35 cellular contexts compared by ENCODE assay signal in genomic region chr19:2810141-2811091, GRCh38. TPM values are rescaled to one million over a fixed set of nuclear protein-coding genes. Genes with fewer than 3 reads are reported as not detected.
A peak's percentile ranks its signal among the peaks of the same experiment; 100 is the strongest.
DNase-seq lines count a peak whose midpoint lies in the region; ATAC-seq, FAIRE-seq and TF ChIP-seq lines count a peak whose summit lies in the region.
"Had no signal": no experiment of that assay in that cellular context is flagged by ENCODE, and none has a peak within 500 bp of the region (broad histone marks: within the 10 kb centered on the region; RNA-seq: fewer than 3 reads in every experiment).

No MANE protein-coding gene starts in this region.

- CTCF ChIA-PET in HEK293 (lab: Yijun Ruan, JAX) = no interaction called here

- H3K9me3 ChIP-seq in HEK293 (ENCODE audit: control insufficient read depth, insufficient read depth, low read depth, low read length) (no peaks in the 10 kb centered on the region), liver (ENCODE audit: control insufficient read depth in 4 of 4, low read length in 3 of 4) (no peaks in the 10 kb centered on the region)
- H3K9me3 ChIP-seq: body of pancreas, Caco-2, esophagus muscularis mucosa, tibial artery had no signal

- no peak for FAIRE-seq in D721Med (lab: Jason Lieb, UNC)
- FAIRE-seq: endometrium, G401.6, H1, HTR-8/SVneo, kidney had no signal

- H3K4me3 ChIP-seq in HEK293 (ENCODE audit: low read depth, low read length) (no peak overlapping the region), liver (ENCODE audit: low read depth in 1 of 3, low read length in 3 of 3) (no peak overlapping the region)
- H3K4me3 ChIP-seq: body of pancreas, esophagus muscularis mucosa, tibial artery had no signal

- WGBS in liver = 96% methylated on average over 58 of the region's 58 CpGs

- TF ChIP-seq RAD21 in liver (IDR thresholded peaks at IDR 0.05) = no peak

- H3K27ac ChIP-seq in HEK293 (ENCODE audit: extremely low read depth, low read depth, low read length) (no peak overlapping the region), liver (ENCODE audit: low read depth in 1 of 2, low read length in 2 of 2) (peak overlapping the region; percentile 48 to 82)
- H3K27ac ChIP-seq: body of pancreas, C4-2B, esophagus muscularis mucosa, KMS-11, tibial artery, WERI-Rb-1 had no signal

- TF ChIP-seq CTCF in D721Med (IDR thresholded peaks at IDR 0.05; ENCODE audit: insufficient read depth, missing control alignments) (no peak), HEK293 (tag by site-specific recombination; IDR thresholded peaks at IDR 0.05) (no peak), liver (IDR thresholded peaks at IDR 0.05; ENCODE audit: low read depth, low read length, missing input control) (no peak)

- H3K4me1 ChIP-seq in HEK293 (ENCODE audit: control insufficient read depth, insufficient read depth, low read length) (no peaks in the 10 kb centered on the region), liver (ENCODE audit: control insufficient read depth in 4 of 4, insufficient read depth in 4 of 4, low read length in 3 of 4) (peaks cover 5 to 34% (median 23%) of the 10 kb centered on the region in 4 donors)
- H3K4me1 ChIP-seq: body of pancreas, esophagus muscularis mucosa, tibial artery had no signal

- POLR2A ChIA-PET in HEK293 (lab: Yijun Ruan, JAX) = interaction anchor here (0.5 to 1.6 kb wide), 3 partner anchors 25 to 396 kb away, joined by 4 to 7 read pairs (median 5); partner anchors contain the start of gene THOP1

- H3K9ac ChIP-seq in liver (ENCODE audit: low read depth in 1 of 2, low read length in 2 of 2) = no peak overlapping the region
- H3K9ac ChIP-seq: KMS-11 had no signal

- no peak for ATAC-seq in GM21576 (IDR thresholded peaks at IDR 0.05; ENCODE audit: unreplicated experiment)
- ATAC-seq: body of pancreas, left ventricle myocardium superior, sciatic nerve, T-cell had no signal

- no peaks in the 10 kb centered on the region for H3K27me3 ChIP-seq in liver (ENCODE audit: control insufficient read depth in 4 of 4, insufficient read depth in 4 of 4, low read length in 3 of 4)
- H3K27me3 ChIP-seq: body of pancreas, esophagus muscularis mucosa, tibial artery had no signal

- peak; percentile 16 for DNase-seq in D721Med (ENCODE audit: insufficient read length, low spot score)
- DNase-seq in stimulated activated CD4-positive, alpha-beta T cell treated with anti-CD3 and anti-CD28 coated beads, Interleukin-4, amount 100 ng/mL, for 1 hour = no peak
- DNase-seq: activated CD4-positive, alpha-beta T cell treated with anti-CD3 and anti-CD28 coated beads for 4 hours; activated naive CD4-positive, alpha-beta T cell treated with anti-CD3 and anti-CD28 coated beads, Interleukin-2, amount 50 U/mL, for 16 hours; activated T-cell treated with anti-CD3 and anti-CD28 coated beads for 4 hours; body of pancreas; DMS79; foreskin fibroblast; head of caudate nucleus; left ventricle myocardium superior; MM.1S; NCI-H1105 treated with DMSO at 0.1 percent for 48 hours; NCI-H187 treated with DMSO at 0.1 percent for 48 hours; NCI-H2171 treated with DMSO at 0.1 percent for 48 hours; NCI-H510A; T-cell; tibial artery; WERI-Rb-1 had no signal

- H3K36me3 ChIP-seq in HEK293 (ENCODE audit: control insufficient read depth in 2 of 2, insufficient read depth in 1 of 2, low read length in 2 of 2) = peaks cover 0 to 89% of the 10 kb centered on the region in 2 experiments; a peak in 1 of 3 replicates
- H3K36me3 ChIP-seq in liver (ENCODE audit: control insufficient read depth in 4 of 4, insufficient read depth in 3 of 4, low read depth in 1 of 4, low read length in 3 of 4) = peaks cover 0 to 29% (median 6%) of the 10 kb centered on the region in 4 donors

TF ChIP-seq in HEK293, 187 proteins besides CTCF, POLR2A, EP300 and RAD21 (continues in another document):
- TF ChIP-seq ZBTB20 (tag by site-specific recombination; IDR thresholded peaks at IDR 0.05) (no peak), ZNF280D (tag by site-specific recombination; IDR thresholded peaks at IDR 0.05) (no peak), ZNF155 (tag by site-specific recombination; IDR thresholded peaks at IDR 0.05) (no peak), ZNF768 (tag by site-specific recombination; IDR thresholded peaks at IDR 0.05) (no peak), ZBTB6 (tag by site-specific recombination; IDR thresholded peaks at IDR 0.05) (peak; percentile 50; the same call in 1 of the 2 replicates), GLIS1 (tag by site-specific recombination; IDR thresholded peaks at IDR 0.05) (peak; percentile 62), ZBTB8A (tag by site-specific recombination; IDR thresholded peaks at IDR 0.05) (no peak)

TF ChIP-seq in liver, 16 proteins besides CTCF, POLR2A, EP300 and RAD21:
- no peak for TF ChIP-seq YY1 (IDR thresholded peaks at IDR 0.05)
- TF ChIP-seq FOXA1 (IDR thresholded peaks at IDR 0.05) = no peak
- no peak for TF ChIP-seq NR2F2 (IDR thresholded peaks at IDR 0.05)
- TF ChIP-seq FOXA2 (IDR thresholded peaks at IDR 0.05) = no peak
- no peak for TF ChIP-seq ATF3 (IDR thresholded peaks at IDR 0.05)
- TF ChIP-seq SP1 (IDR thresholded peaks at IDR 0.05) = no peak
- TF ChIP-seq TAF1 (conservative IDR thresholded peaks at IDR 0.05) = no peak
- TF ChIP-seq EGR1 (IDR thresholded peaks at IDR 0.05; ENCODE audit: low read depth in 2 of 2) = no peak
- TF ChIP-seq JUND (IDR thresholded peaks at IDR 0.05) = no peak
- no peak for TF ChIP-seq GABPA (IDR thresholded peaks at IDR 0.05 in 1 of 2, conservative IDR thresholded peaks at IDR 0.05 in 1 of 2)
- no peak for TF ChIP-seq HNF4G (IDR thresholded peaks at IDR 0.05)
- no peak for TF ChIP-seq ZBTB33 (IDR thresholded peaks at IDR 0.05)
- TF ChIP-seq MAX (IDR thresholded peaks at IDR 0.05) = no peak
- no peak for TF ChIP-seq HNF4A (conservative IDR thresholded peaks at IDR 0.05)
- TF ChIP-seq REST (IDR thresholded peaks at IDR 0.05) = no peak
- no peak for TF ChIP-seq RXRA (IDR thresholded peaks at IDR 0.05)

RNA-seq across cellular contexts. Expression of gene ZNF554, which starts 9.3 kb away (rescaled TPM):
- 1 to 10 TPM; 2.7 to 3.3 TPM for total RNA-seq in liver
- polyA plus RNA-seq in liver = 1 to 10 TPM in 1 of 2 donors, under 1 TPM in 1; 0.94 to 1.5 TPM

RNA-seq across cellular contexts. Expression of gene THOP1, which starts 25.1 kb away (rescaled TPM):
- 10 to 100 TPM; 45.6 to 56.2 TPM for total RNA-seq in liver
- 10 to 100 TPM; 39.1 to 43.8 TPM for polyA plus RNA-seq in liver

RNA-seq across cellular contexts. Expression of gene SGTA, which starts 27.3 kb away (rescaled TPM):
- total RNA-seq in liver = 10 to 100 TPM; 16.7 to 23.2 TPM
- 10 to 100 TPM; 18.9 to 38.4 TPM for polyA plus RNA-seq in liver

RNA-seq across cellular contexts. Expression of gene ZNF555, which starts 30.9 kb away (rescaled TPM):
- 1 to 10 TPM; 2.4 to 2.8 TPM for total RNA-seq in liver
- polyA plus RNA-seq in liver = 1 to 10 TPM; 1.3 to 2.0 TPM

RNA-seq across cellular contexts. Expression of gene ZNF556, which starts 56.7 kb away (rescaled TPM):
- under 1 TPM in 1 of 2 donors, not detected in 1; 0.08 TPM for total RNA-seq in liver
- polyA plus RNA-seq in liver = not detected
- total RNA-seq: activated T-helper 2 cell treated with anti-CD3 and anti-CD28 coated beads, Interferon-gamma antibody, Interleukin-2, Interleukin-4, amounts not matched to agents 10 μg/mL and 5 μg/mL and 100 μg/mL, durations not matched to agents 14 hours and 24 hours and 36 hours; body of pancreas; dermis microvascular lymphatic vessel endothelial cell; H1; left ventricle myocardium superior; mesenteric fat pad; progenitor cell of endocrine pancreas; T-cell had no signal
- polyA plus RNA-seq: H1 had no signal
